ENCODE assay signal across 8 cellular contexts in genomic region chr1:27872059-27872801, GRCh38. TPM values are rescaled to one million over a fixed set of nuclear protein-coding genes. Genes with fewer than 3 reads are reported as not detected.
DNase-seq lines count a peak whose midpoint lies in the region; ATAC-seq, FAIRE-seq and TF ChIP-seq lines count a peak whose summit lies in the region.

THEMIS2 (plus strand) TSS chr1:27872544; CDS start chr1:27872572, 28 bp downstream.

- H3K27me3 ChIP-seq in OCI-LY1 (ENCODE audit: insufficient read depth, low read length) (no peaks in the 10 kb centered on the region), esophagus (ENCODE audit: control insufficient read depth in 1 of 2, insufficient read depth in 2 of 2, low read length in 2 of 2) (no peaks in the 10 kb centered on the region)

- FAIRE-seq in A549 (lab: Jason Lieb, UNC): no peak

- H3K4me1 ChIP-seq in A549: peaks cover 11% of the 10 kb centered on the region; the same call in 1 of the 3 replicates
- H3K4me1 ChIP-seq in OCI-LY1 (ENCODE audit: insufficient read depth, low read length, severe bottlenecking): peaks cover 69% of the 10 kb centered on the region
- peaks cover 8 to 13% of the 10 kb centered on the region in 2 donors for H3K4me1 ChIP-seq in esophagus (ENCODE audit: control insufficient read depth in 2 of 2, insufficient read depth in 2 of 2, low read length in 1 of 2)

- peak within 1 kb of the TSS; percentile 63; the same call in 1 of the 2 replicates for H3K9ac ChIP-seq in OCI-LY1 (ENCODE audit: low read length)

- H3K27ac ChIP-seq in A549 (peak within 1 kb of the TSS; percentile 61 to 87; a peak in 5 of 6 replicates), OCI-LY1 (ENCODE audit: low read depth, low read length, poor library complexity, severe bottlenecking) (peak within 1 kb of the TSS; percentile 91), esophagus (ENCODE audit: low read depth in 2 of 2, low read length in 1 of 2) (peak within 1 kb of the TSS; percentile 34 to 42)

- H2AFZ ChIP-seq in OCI-LY1 (ENCODE audit: low read length): no peak within 1 kb of the TSS

- H3K4me3 ChIP-seq in A549: peak within 1 kb of the TSS; percentile 63
- H3K4me3 ChIP-seq in OCI-LY1 (ENCODE audit: low read depth, low read length, poor library complexity, severe bottlenecking): peak within 1 kb of the TSS; percentile 70
- H3K4me3 ChIP-seq in esophagus (ENCODE audit: low read depth in 1 of 2, low read length in 2 of 2): peak within 1 kb of the TSS; percentile 56 to 62

- H3K79me2 ChIP-seq in OCI-LY1 (ENCODE audit: insufficient read depth, low read length): no peaks in the 10 kb centered on the region

- H3K36me3 ChIP-seq in OCI-LY1 (ENCODE audit: insufficient read depth, low read length) (peaks cover 10% of the 10 kb centered on the region; the same call in 1 of the 2 replicates), esophagus (ENCODE audit: control insufficient read depth in 2 of 2, insufficient read depth in 2 of 2, low read length in 1 of 2) (no peaks in the 10 kb centered on the region)

- CTCF ChIA-PET in A549 (lab: Yijun Ruan, JAX): interaction anchor here (0.9 kb wide), 1 partner anchor 15 kb away, joined by 4 read pairs; no protein-coding TSS in a partner anchor

- TF ChIP-seq EP300 in A549 (IDR thresholded peaks at IDR 0.05): no peak

- no peaks in the 10 kb centered on the region for H3K9me2 ChIP-seq in OCI-LY1 (ENCODE audit: low read depth, low read length)

- no peak for TF ChIP-seq POLR2A in A549 (IDR thresholded peaks at IDR 0.05; ENCODE audit: low read length)

- 25% methylated on average over 12 of the region's 53 CpGs for WGBS in A549 (ENCODE audit: missing lambda C conversion rate)
- 9 to 10% methylated on average over 51 to 53 of the region's 53 CpGs for WGBS in esophagus, 2 donors

- H3F3A ChIP-seq in OCI-LY1 (ENCODE audit: insufficient read depth, low read length): no peaks in the 10 kb centered on the region

- TF ChIP-seq RAD21 in A549 (conservative IDR thresholded peaks at IDR 0.05 in 1 of 2, IDR thresholded peaks at IDR 0.05 in 1 of 2): no peak

- TF ChIP-seq CTCF in A549 (IDR thresholded peaks at IDR 0.05): no peak
- TF ChIP-seq CTCF in OCI-LY1 (IDR thresholded peaks at IDR 0.05; ENCODE audit: low read length): no peak

- POLR2A ChIA-PET in A549 (lab: Yijun Ruan, JAX): no interaction called here

- H4K20me1 ChIP-seq in OCI-LY1 (ENCODE audit: insufficient read depth, low read length): no peaks in the 10 kb centered on the region

- peak within 1 kb of the TSS; percentile 92 for H3K4me2 ChIP-seq in A549
- peak within 1 kb of the TSS; percentile 77 for H3K4me2 ChIP-seq in OCI-LY1 (ENCODE audit: low read length)

- DNase-seq in A549 (ENCODE audit: low read depth in 1 of 2, low spot score in 1 of 2) (peak in 1 of 2 experiments; percentile 32), GM19240 (ENCODE audit: insufficient read length, low spot score) (peak; percentile 75), activated T-cell treated with anti-CD3 and anti-CD28 coated beads for 48 hours (ENCODE audit: low read depth) (peak; percentile 80), myocyte (ENCODE audit: low read depth) (peak; percentile 52), NCI-H1417 (lab: John Stamatoyannopoulos, UW) (no peak)
- DNase-seq in stimulated activated CD8-positive, alpha-beta memory T cell treated with anti-CD3 and anti-CD28 coated beads, Interleukin-7, amount 100 ng/mL, for 4 hours (ENCODE audit: low read depth in 2 of 2): peak; percentile 49 to 77

- H3K9me3 ChIP-seq in A549 (no peaks in the 10 kb centered on the region), OCI-LY1 (ENCODE audit: low read length) (no peaks in the 10 kb centered on the region), esophagus (ENCODE audit: control insufficient read depth in 2 of 2, insufficient read depth in 1 of 2, low read depth in 1 of 2, low read length in 1 of 2) (peaks cover 0 to 2% of the 10 kb centered on the region in 2 donors)

- peak; percentile 81 to 91 for ATAC-seq in A549

TF ChIP-seq in A549, 52 proteins besides CTCF, POLR2A, EP300 and RAD21:
- TF ChIP-seq, protein P1, sequence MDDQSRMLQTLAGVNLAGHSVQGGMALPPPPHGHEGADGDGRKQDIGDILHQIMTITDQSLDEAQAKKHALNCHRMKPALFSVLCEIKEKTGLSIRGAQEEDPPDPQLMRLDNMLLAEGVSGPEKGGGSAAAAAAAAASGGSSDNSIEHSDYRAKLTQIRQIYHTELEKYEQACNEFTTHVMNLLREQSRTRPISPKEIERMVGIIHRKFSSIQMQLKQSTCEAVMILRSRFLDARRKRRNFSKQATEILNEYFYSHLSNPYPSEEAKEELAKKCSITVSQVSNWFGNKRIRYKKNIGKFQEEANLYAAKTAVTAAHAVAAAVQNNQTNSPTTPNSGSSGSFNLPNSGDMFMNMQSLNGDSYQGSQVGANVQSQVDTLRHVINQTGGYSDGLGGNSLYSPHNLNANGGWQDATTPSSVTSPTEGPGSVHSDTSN (IDR thresholded peaks at IDR 0.05): no peak
- TF ChIP-seq BHLHE40 (IDR thresholded peaks at IDR 0.05; ENCODE audit: low read depth, low read length) (no peak), HEYL (CRISPR knock-in tag; IDR thresholded peaks at IDR 0.05) (no peak), FOSB (CRISPR knock-in tag; IDR thresholded peaks at IDR 0.05) (no peak), CHD2 (IDR thresholded peaks at IDR 0.05; ENCODE audit: low read length, partially characterized antibody) (no peak), HES2 (IDR thresholded peaks at IDR 0.05) (no peak), RARB (CRISPR knock-in tag; IDR thresholded peaks at IDR 0.05) (no peak), CEBPB (IDR thresholded peaks at IDR 0.05) (no peak), HOXA7 (CRISPR knock-in tag; IDR thresholded peaks at IDR 0.05) (no peak)

RNA-seq across cellular contexts. Expression of gene THEMIS2, which starts in this region (rescaled TPM):
- polyA plus RNA-seq in A549 (2011; rRNA removed) (0.81 and 0.95 TPM in 2 replicates), A549 (2017; fragmentation: RNase III; extraction: RNeasy Plus Mini Kit Qiagen cat#74134 plus additional on column Dnase treatment) (0.46 to 0.69 TPM (median 0.58 TPM) in 3 replicates), esophagus (1 to 10 TPM; 2.5 to 2.7 TPM)
- 1.1 and 1.3 TPM in 2 replicates for polyA plus RNA-seq in A549 (2012; cell fraction: cytosol; rRNA removed)
- 1.7 and 1.9 TPM in 2 replicates for polyA plus RNA-seq in A549 (2012; cell fraction: nucleus; rRNA removed)
- polyA minus RNA-seq in A549 (2011; rRNA and poly(A)+ RNA removed): 1.9 and 3.7 TPM in 2 replicates
- total RNA-seq in myocyte: 27.3 and 30.6 TPM in 2 replicates
- 18.6 TPM for polyA plus RNA-seq in myocyte (2012)

Comparison
In these comparisons a context has a peak if more than half of its experiments do, and no peak if none do; other contexts are left out.
1. DNase-seq: peak in GM19240 (single experiment), activated T-cell treated with anti-CD3 and anti-CD28 coated beads for 48 hours (single experiment), myocyte (single experiment) and stimulated activated CD8-positive, alpha-beta memory T cell treated with anti-CD3 and anti-CD28 coated beads, Interleukin-7, amount 100 ng/mL, for 4 hours (2 of 2); none in NCI-H1417 (0 of 3).
2. H3K27ac ChIP-seq: peak in every context shown above with its lines; median percentile 91 in OCI-LY1; 74 in A549; 38 in esophagus.
3. Peak in every context shown above with its lines, with median percentiles within 50 percentile points of each other: H3K4me3 ChIP-seq.